ENCODE assay signal across 24 cellular contexts in the genomic region with DNA sequence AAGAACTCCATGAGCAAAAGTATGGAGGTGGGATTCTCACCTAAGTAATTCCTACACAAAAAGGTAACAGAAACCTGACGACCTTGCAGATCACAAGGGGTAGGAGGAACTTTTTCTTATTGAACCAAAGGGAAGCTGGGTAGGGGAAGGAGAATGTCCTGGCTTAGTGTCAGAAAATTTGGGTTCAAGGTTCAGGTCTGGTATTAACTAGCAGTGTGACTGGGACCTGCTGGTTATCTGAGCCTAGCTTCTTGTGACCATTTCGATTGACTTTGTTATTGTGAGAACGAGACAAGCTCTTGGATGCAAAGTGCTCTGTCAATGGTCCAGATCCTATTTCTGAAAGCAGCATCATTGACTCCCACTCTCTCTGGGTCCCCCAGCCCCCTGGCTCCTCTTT.
"Had no signal": no experiment of that assay in that cellular context is flagged by ENCODE, and none has a peak within 500 bp of the region (broad histone marks: within the 10 kb centered on the region; RNA-seq: fewer than 3 reads in every experiment).

No MANE protein-coding gene starts in this region.

- H3K9me3 Mint-ChIP-seq: activated naive CD8-positive, alpha-beta T cell treated with anti-CD3 and anti-CD28 coated beads for 36 hours; activated T-helper 1 cell treated with anti-CD3 and anti-CD28 coated beads, Interleukin-12 subunit alpha, Interleukin-12 subunit beta, Interleukin-2, Interleukin-4 antibody, amounts not matched to agents 30 ng/mL and 10 ng/mL and 1 ng/mL, durations not matched to agents 14 hours and 24 hours and 36 hours; endodermal cell; mesothelial cell of epicardium; stimulated activated naive CD8-positive, alpha-beta T cell treated with anti-CD3 and anti-CD28 coated beads, Interleukin-15, amount 100 ng/mL, for 72 hours; WTC11 had no signal

- H3K27ac Mint-ChIP-seq: activated CD4-positive, alpha-beta T cell treated with anti-CD3 and anti-CD28 coated beads for 36 hours; activated naive CD8-positive, alpha-beta T cell treated with anti-CD3 and anti-CD28 coated beads for 36 hours; activated T-helper 1 cell treated with anti-CD3 and anti-CD28 coated beads, Interleukin-12 subunit alpha, Interleukin-12 subunit beta, Interleukin-2, Interleukin-4 antibody, amounts not matched to agents 30 ng/mL and 10 ng/mL and 1 ng/mL, durations not matched to agents 14 hours and 24 hours and 36 hours; endodermal cell; mesothelial cell of epicardium; nephron progenitor cell; WTC11 had no signal

- ATAC-seq: left cardiac atrium, WTC11 had no signal

- H3K4me3 ChIP-seq: cardiac muscle cell, dorsolateral prefrontal cortex, lower lobe of right lung, suprapubic skin, upper lobe of left lung had no signal

- H3K27ac ChIP-seq: cardiac muscle cell, dorsolateral prefrontal cortex, epithelial cell of prostate, lower lobe of right lung, suprapubic skin, upper lobe of left lung had no signal

- H3K27me3 Mint-ChIP-seq: progenitor cell of endocrine pancreas had no signal

- H3K36me3 Mint-ChIP-seq: activated naive CD8-positive, alpha-beta T cell treated with anti-CD3 and anti-CD28 coated beads for 36 hours; mesothelial cell of epicardium; WTC11 had no signal

- DNase-seq: activated CD4-positive, alpha-beta T cell treated with anti-CD3 and anti-CD28 coated beads for 36 hours; activated CD4-positive, alpha-beta T cell treated with anti-CD3 and anti-CD28 coated beads, Interleukin-2, amount 50 U/mL, for 48 hours; activated naive CD4-positive, alpha-beta T cell; activated naive CD8-positive, alpha-beta T cell treated with anti-CD3 and anti-CD28 coated beads for 36 hours; activated T-cell treated with anti-CD3 and anti-CD28 coated beads for 4 hours; amniotic stem cell; dorsolateral prefrontal cortex; endodermal cell; foreskin fibroblast; left cardiac atrium; lower lobe of right lung; nephron progenitor cell; occipital lobe; stimulated activated CD4-positive, alpha-beta T cell treated with anti-CD3 and anti-CD28 coated beads, Interleukin-2, amount 100 ng/mL, for 48 hours; stimulated activated naive CD8-positive, alpha-beta T cell treated with anti-CD3 and anti-CD28 coated beads, Interleukin-15, amount 100 ng/mL, for 72 hours; SW 1271 had no signal

- H3K36me3 ChIP-seq: cardiac muscle cell, lower lobe of right lung, suprapubic skin, upper lobe of left lung had no signal

- H3K4me3 Mint-ChIP-seq: activated CD4-positive, alpha-beta T cell treated with anti-CD3 and anti-CD28 coated beads for 36 hours; activated naive CD8-positive, alpha-beta T cell treated with anti-CD3 and anti-CD28 coated beads for 36 hours; activated T-helper 1 cell treated with anti-CD3 and anti-CD28 coated beads, Interleukin-12 subunit alpha, Interleukin-12 subunit beta, Interleukin-2, Interleukin-4 antibody, amounts not matched to agents 30 ng/mL and 10 ng/mL and 1 ng/mL, durations not matched to agents 14 hours and 24 hours and 36 hours; endodermal cell; mesothelial cell of epicardium; nephron progenitor cell; stimulated activated naive CD8-positive, alpha-beta T cell treated with anti-CD3 and anti-CD28 coated beads, Interleukin-15, amount 100 ng/mL, for 72 hours; WTC11 had no signal

- H3K9me3 ChIP-seq: lower lobe of right lung, suprapubic skin, upper lobe of left lung had no signal

- H3K27me3 ChIP-seq: cardiac muscle cell, dorsolateral prefrontal cortex, suprapubic skin, upper lobe of left lung had no signal
